In genomic region chr17:31673076-31673475, GRCh38 we compare ENCODE assay signal across 19 cellular contexts.
DNase-seq lines count a peak whose midpoint lies in the region; ATAC-seq and TF ChIP-seq lines count a peak whose summit lies in the region.
"Had no signal": no experiment of that assay in that cellular context is flagged by ENCODE, and none has a peak within 500 bp of the region (broad histone marks: within the 10 kb centered on the region; RNA-seq: fewer than 3 reads in every experiment).

No MANE protein-coding gene starts in this region.

- H3K79me1 ChIP-seq in neuronal stem cell (ENCODE audit: low read depth, low read length), result no peaks in the 10 kb centered on the region

- no CpG with 5 or more reads among the region's 8 CpGs for WGBS in neuronal stem cell (ENCODE audit: extremely low coverage in 2 of 2, insufficient read length in 2 of 2, insufficient replicate concordance in 1 of 2), 2 donors
- WGBS in esophagus muscularis mucosa, result 83% methylated on average over 4 of the region's 8 CpGs

- H3K36me3 ChIP-seq in neuronal stem cell (replicated peaks in 1 of 2; ENCODE audit: control insufficient read depth in 2 of 2, insufficient read depth in 2 of 2, low read length in 2 of 2), result no peaks in the 10 kb centered on the region
- no peaks in the 10 kb centered on the region for H3K36me3 ChIP-seq in MG63
- H3K36me3 ChIP-seq in esophagus muscularis mucosa, result no peaks in the 10 kb centered on the region
- H3K36me3 ChIP-seq: BLaER1, SJSA1 had no signal

- H3K4ac ChIP-seq in neuronal stem cell (ENCODE audit: low read length), result no peak overlapping the region

- no peak overlapping the region for H2BK12ac ChIP-seq in neuronal stem cell (ENCODE audit: low read length)

- H3K18ac ChIP-seq in neuronal stem cell (ENCODE audit: low read length), result peak overlapping the region; percentile 4

- H3K27me3 ChIP-seq in neuronal stem cell (ENCODE audit: control insufficient read depth in 3 of 3, insufficient read depth in 3 of 3, low read depth in 1 of 3, low read length in 3 of 3), result peaks cover 0 to 4% (median 0%) of the 10 kb centered on the region in 3 experiments
- H3K27me3 ChIP-seq in MG63, result no peaks in the 10 kb centered on the region
- no peaks in the 10 kb centered on the region for H3K27me3 ChIP-seq in esophagus muscularis mucosa
- H3K27me3 ChIP-seq: BLaER1, SJSA1 had no signal

- TF ChIP-seq CTCF in coronary artery (IDR thresholded peaks at IDR 0.05) (no peak), esophagus muscularis mucosa (IDR thresholded peaks at IDR 0.05) (no peak)

- H3K23ac ChIP-seq in neuronal stem cell (ENCODE audit: low read depth, low read length, poor library complexity), result no peak overlapping the region

- no peak overlapping the region for H2AFZ ChIP-seq in neuronal stem cell (ENCODE audit: low read length)

- intact Hi-C loops in cardiac septum (cut with DNase I), result no loop called here
- intact Hi-C loops in Right ventricle myocardium inferior (cut with DNase I), result no loop called here
- intact Hi-C loops in esophagus muscularis mucosa (cut with DNase I), result no loop called here

- ATAC-seq in Right ventricle myocardium inferior, result no peak
- ATAC-seq: PC-3 had no signal

- H2BK5ac ChIP-seq in neuronal stem cell (ENCODE audit: low read length), result no peak overlapping the region

- H3K9ac ChIP-seq in neuronal stem cell (ENCODE audit: low read depth, low read length, poor library complexity), result no peak overlapping the region
- H3K9ac ChIP-seq: BLaER1 had no signal

- TF ChIP-seq EP300 in esophagus muscularis mucosa (IDR thresholded peaks at IDR 0.05), result no peak

- H4K91ac ChIP-seq in neuronal stem cell (ENCODE audit: low read depth, low read length, poor library complexity), result no peak overlapping the region

- H3K4me1 ChIP-seq in neuronal stem cell (ENCODE audit: control insufficient read depth in 2 of 2, insufficient read depth in 1 of 2, low read depth in 1 of 2, low read length in 2 of 2), result no peaks in the 10 kb centered on the region
- peaks cover 0 to 17% (median 5%) of the 10 kb centered on the region in 4 donors for H3K4me1 ChIP-seq in esophagus muscularis mucosa
- H3K4me1 ChIP-seq: BLaER1 had no signal

- no peak overlapping the region for H2AK5ac ChIP-seq in neuronal stem cell (ENCODE audit: low read depth, low read length)

- peak; percentile 50 for DNase-seq in cardiac septum (ENCODE audit: low spot score)
- no peak for DNase-seq in Right ventricle myocardium inferior (ENCODE audit: missing footprints)
- peak; percentile 22 for DNase-seq in coronary artery (ENCODE audit: low spot score)
- no peak for DNase-seq in neuronal stem cell (ENCODE audit: low spot score)
- no peak for DNase-seq in MG63
- no peak for DNase-seq in OCI-M2 (lab: John Stamatoyannopoulos, UW; ENCODE audit: unreplicated experiment)
- no peak for DNase-seq in esophagus muscularis mucosa (ENCODE audit: extremely low spot score)
- DNase-seq: CD4-positive, CD25-positive, alpha-beta regulatory T cell; DMS153; KG1; MM.1S; NCI-H2029; NCI-H446; NCI-H524 treated with DMSO at 0.1 percent for 48 hours; NCI-H774; PC-3; Right ventricle myocardium superior had no signal

- no peak overlapping the region for H2BK120ac ChIP-seq in neuronal stem cell (ENCODE audit: low read depth, low read length)

- H3K9me3 ChIP-seq in neuronal stem cell (replicated peaks in 1 of 2; ENCODE audit: control insufficient read depth in 2 of 2, insufficient read depth in 1 of 2, low read depth in 1 of 2, low read length in 2 of 2) (peaks cover 0 to 2% of the 10 kb centered on the region in 2 donors), MG63 (peaks cover 9% of the 10 kb centered on the region), esophagus muscularis mucosa (no peaks in the 10 kb centered on the region)
- H3K9me3 ChIP-seq: BLaER1, SJSA1 had no signal

- TF ChIP-seq POLR2A in esophagus muscularis mucosa (IDR thresholded peaks at IDR 0.05; ENCODE audit: low read depth), result no peak

- H3K4me3 ChIP-seq in coronary artery, result no peak overlapping the region
- H3K4me3 ChIP-seq in neuronal stem cell (ENCODE audit: low read length in 2 of 2), result no peak overlapping the region
- no peak overlapping the region for H3K4me3 ChIP-seq in MG63
- H3K4me3 ChIP-seq in esophagus muscularis mucosa, result no peak overlapping the region
- H3K4me3 ChIP-seq: BLaER1, SJSA1 had no signal

- no peak overlapping the region for H3K27ac ChIP-seq in coronary artery
- no peak overlapping the region for H3K27ac ChIP-seq in neuronal stem cell (replicated peaks; ENCODE audit: low read length)
- no peak overlapping the region for H3K27ac ChIP-seq in esophagus muscularis mucosa (replicated peaks in 1 of 4)
- H3K27ac ChIP-seq: BLaER1, SJSA1 had no signal

- no peak overlapping the region for H4K8ac ChIP-seq in neuronal stem cell (ENCODE audit: low read depth, low read length)

- H2BK15ac ChIP-seq in neuronal stem cell (ENCODE audit: low read length), result no peak overlapping the region

- H3K14ac ChIP-seq in neuronal stem cell (ENCODE audit: low read length), result no peak overlapping the region

- H3K4me2 ChIP-seq in neuronal stem cell (ENCODE audit: insufficient read depth, low read length, poor library complexity, severe bottlenecking), result no peak overlapping the region
- H3K4me2 ChIP-seq: BLaER1 had no signal

Comparison
In these comparisons a context has a peak if more than half of its experiments do, and no peak if none do; other contexts are left out.
1. DNase-seq: peak in cardiac septum (single experiment) and coronary artery (single experiment); none in Right ventricle myocardium inferior (single experiment), neuronal stem cell (single experiment), MG63 (single experiment), OCI-M2 (single experiment) and esophagus muscularis mucosa (single experiment).